ENCODE assay signal across 16 cellular contexts in genomic region chr14:33163109-33163508, GRCh38.
DNase-seq lines count a peak whose midpoint lies in the region; ATAC-seq and TF ChIP-seq lines count a peak whose summit lies in the region.
"Had no signal": no experiment of that assay in that cellular context is flagged by ENCODE, and none has a peak within 500 bp of the region (broad histone marks: within the 10 kb centered on the region; RNA-seq: fewer than 3 reads in every experiment).

No MANE protein-coding gene starts in this region.

- peak overlapping the region; percentile 32 for H2AFZ ChIP-seq in neural progenitor cell (replicated peaks)

- no peaks in the 10 kb centered on the region for H3K36me3 Mint-ChIP-seq in neural progenitor cell
- no peaks in the 10 kb centered on the region for H3K36me3 Mint-ChIP-seq in naive thymus-derived CD8-positive, alpha-beta T cell
- H3K36me3 Mint-ChIP-seq: CD4-positive, CD25-positive, alpha-beta regulatory T cell had no signal

- H3K27ac Mint-ChIP-seq in neural progenitor cell = peak overlapping the region; percentile 74
- no peak overlapping the region for H3K27ac Mint-ChIP-seq in naive thymus-derived CD8-positive, alpha-beta T cell
- H3K27ac Mint-ChIP-seq: CD4-positive, CD25-positive, alpha-beta regulatory T cell; HFFc6 had no signal

- H3K4me1 Mint-ChIP-seq in neural progenitor cell = peaks cover 27% of the 10 kb centered on the region
- no peaks in the 10 kb centered on the region for H3K4me1 Mint-ChIP-seq in naive thymus-derived CD8-positive, alpha-beta T cell
- H3K4me1 Mint-ChIP-seq: CD4-positive, CD25-positive, alpha-beta regulatory T cell had no signal

- H4K20me1 ChIP-seq in neural progenitor cell (ENCODE audit: low read depth) = no peaks in the 10 kb centered on the region

- H3K4me1 ChIP-seq in neural progenitor cell = peaks cover 17% of the 10 kb centered on the region

- DNase-seq in NCI-H510A treated with DMSO at 0.1 percent for 48 hours (lab: John Stamatoyannopoulos, UW) (peak; percentile 43), NCI-H510A (lab: John Stamatoyannopoulos, UW) (no peak), NCI-H1105 (lab: John Stamatoyannopoulos, UW) (peak; percentile 58), OCI-M1 (lab: John Stamatoyannopoulos, UW) (peak; percentile 12), neural progenitor cell (ENCODE audit: low spot score) (no peak), RWPE1 (ENCODE audit: low spot score) (no peak)
- DNase-seq in naive thymus-derived CD8-positive, alpha-beta T cell = no peak
- DNase-seq: AML-193; Calu3; CD4-positive, CD25-positive, alpha-beta regulatory T cell; DMS79 treated with DMSO at 0.1 percent for 48 hours; GDM1; GOT3; HFFc6; KG1; NCI-H524 treated with DMSO at 0.1 percent for 48 hours had no signal

- no peaks in the 10 kb centered on the region for H3K79me2 ChIP-seq in neural progenitor cell (ENCODE audit: low read depth)

- no peaks in the 10 kb centered on the region for H3K27me3 Mint-ChIP-seq in neural progenitor cell (ENCODE audit: insufficient read depth, low read depth)
- H3K27me3 Mint-ChIP-seq in naive thymus-derived CD8-positive, alpha-beta T cell = peaks cover 0 to 7% (median 0%) of the 10 kb centered on the region in 5 donors
- H3K27me3 Mint-ChIP-seq: CD4-positive, CD25-positive, alpha-beta regulatory T cell had no signal

- no peak for ATAC-seq in naive thymus-derived CD8-positive, alpha-beta T cell

- TF ChIP-seq CTCF in neural progenitor cell (IDR thresholded peaks at IDR 0.05) (no peak), RWPE1 (conservative IDR thresholded peaks at IDR 0.05; ENCODE audit: low read depth) (no peak)

- no peak overlapping the region for H3K4me3 Mint-ChIP-seq in neural progenitor cell
- H3K4me3 Mint-ChIP-seq in naive thymus-derived CD8-positive, alpha-beta T cell = no peak overlapping the region
- H3K4me3 Mint-ChIP-seq: CD4-positive, CD25-positive, alpha-beta regulatory T cell; HFFc6 had no signal

- no peak overlapping the region for H3K4me2 ChIP-seq in neural progenitor cell

- H3K27ac ChIP-seq in neural progenitor cell (no peak overlapping the region), RWPE1 (no peak overlapping the region)

- H3K9me3 Mint-ChIP-seq in neural progenitor cell = no peaks in the 10 kb centered on the region
- peaks cover 0 to 4% (median 0%) of the 10 kb centered on the region in 9 donors for H3K9me3 Mint-ChIP-seq in naive thymus-derived CD8-positive, alpha-beta T cell

- no peaks in the 10 kb centered on the region for H3F3A ChIP-seq in neural progenitor cell (ENCODE audit: low read depth)

- no peak overlapping the region for H3K9ac ChIP-seq in neural progenitor cell

- POLR2A ChIA-PET in naive thymus-derived CD8-positive, alpha-beta T cell (lab: Charles Lee) = no interaction called here
- POLR2A ChIA-PET in RWPE1 (lab: Yijun Ruan, JAX; ENCODE audit: low non-redundant PET) = no interaction called here

- no peak overlapping the region for H3K4me3 ChIP-seq in neural progenitor cell

- no peaks in the 10 kb centered on the region for H3K27me3 ChIP-seq in neural progenitor cell

- no peaks in the 10 kb centered on the region for H3K36me3 ChIP-seq in neural progenitor cell

- H3K9me3 ChIP-seq in neural progenitor cell (ENCODE audit: low read depth) = no peaks in the 10 kb centered on the region

- CTCF ChIA-PET in RWPE1 (lab: Yijun Ruan, JAX) = interaction anchor here (0.6 kb wide), 2 partner anchors 14 to 1515 kb away, joined by 4 to 6 read pairs; no protein-coding TSS in a partner anchor

Comparison
In these comparisons a context has a peak if more than half of its experiments do, and no peak if none do; other contexts are left out.
1. DNase-seq: peak in NCI-H510A treated with DMSO at 0.1 percent for 48 hours (single experiment), NCI-H1105 (single experiment) and OCI-M1 (single experiment); none in NCI-H510A (single experiment), neural progenitor cell (single experiment), naive thymus-derived CD8-positive, alpha-beta T cell (0 of 10) and RWPE1 (single experiment).